Comparison of ENCODE assay signal across 25 cellular contexts in genomic region chr7:36360244-36360643, GRCh38. TPM values are rescaled to one million over a fixed set of nuclear protein-coding genes. Genes with fewer than 3 reads are reported as not detected.
DNase-seq lines count a peak whose midpoint lies in the region; ATAC-seq and TF ChIP-seq lines count a peak whose summit lies in the region.
"Had no signal": no experiment of that assay in that cellular context is flagged by ENCODE, and none has a peak within 500 bp of the region (broad histone marks: within the 10 kb centered on the region; RNA-seq: fewer than 3 reads in every experiment).

No MANE protein-coding gene starts in this region.

- peaks cover 6% of the 10 kb centered on the region for H3K79me2 ChIP-seq in mammary epithelial cell (ENCODE audit: insufficient read depth, low read length)

- no peak overlapping the region for H3K4me2 ChIP-seq in mammary epithelial cell (ENCODE audit: insufficient read depth, low read depth, low read length)
- H3K4me2 ChIP-seq: KMS-11 had no signal

- no peak for ATAC-seq in Panc1
- ATAC-seq in HG02678 (IDR thresholded peaks at IDR 0.05; ENCODE audit: unreplicated experiment): no peak
- ATAC-seq: activated CD8-positive, alpha-beta T cell treated with anti-CD3 and anti-CD28 coated beads for 36 hours; body of pancreas; GM12878; right lobe of liver; T-cell had no signal

- H3K9ac ChIP-seq in mammary epithelial cell (ENCODE audit: insufficient read depth, low read length): no peak overlapping the region
- H3K9ac ChIP-seq: KMS-11, parathyroid adenoma had no signal

- peak overlapping the region; percentile 32; the same call in 1 of the 2 replicates for H3K27ac ChIP-seq in Panc1 (ENCODE audit: low read length)
- H3K27ac ChIP-seq in iPS DF 6.9 (ENCODE audit: low read length): no peak overlapping the region
- H3K27ac ChIP-seq in mammary epithelial cell (ENCODE audit: insufficient read depth, low read depth, low read length): no peak overlapping the region
- H3K27ac ChIP-seq: body of pancreas, KMS-11, parathyroid adenoma, right lobe of liver, SJCRH30 had no signal

- H3K4me1 ChIP-seq in Panc1 (ENCODE audit: control insufficient read depth, insufficient read depth, low read length) (peaks cover 23% of the 10 kb centered on the region), iPS DF 6.9 (ENCODE audit: control insufficient read depth, insufficient read depth, low read length) (peaks cover 1% of the 10 kb centered on the region; the same call in 1 of the 2 replicates), mammary epithelial cell (ENCODE audit: insufficient read depth, low read length) (no peaks in the 10 kb centered on the region)
- H3K4me1 ChIP-seq: parathyroid adenoma, right lobe of liver, SJCRH30 had no signal

- H2AFZ ChIP-seq in mammary epithelial cell (ENCODE audit: low read depth, low read length): no peak overlapping the region
- H2AFZ ChIP-seq: parathyroid adenoma had no signal

- DNase-seq in DMS 273 treated with DMSO at 0.1 percent for 48 hours (lab: John Stamatoyannopoulos, UW) (peak; percentile 74), NCI-H1694 treated with DMSO at 0.1 percent for 48 hours (lab: John Stamatoyannopoulos, UW) (peak; percentile 95), Panc1 (ENCODE audit: low read depth, low spot score) (no peak), iPS DF 6.9 (ENCODE audit: low read depth, low spot score) (peak; percentile 37), mucosa of gallbladder (ENCODE audit: low spot score) (no peak), NCI-H128 (lab: John Stamatoyannopoulos, UW; ENCODE audit: unreplicated experiment) (no peak), mammary epithelial cell (no peak)
- DNase-seq: activated CD4-positive, CD25-positive, alpha-beta regulatory T cell treated with anti-CD3 and anti-CD28 coated beads, Interleukin-2, amount 50 U/mL, for 72 hours; activated CD8-positive, alpha-beta T cell treated with anti-CD3 and anti-CD28 coated beads for 36 hours; activated effector memory CD4-positive, alpha-beta T cell treated with anti-CD3 and anti-CD28 coated beads, Interleukin-2, amount 50 U/mL, for 16 hours; activated T-cell treated with anti-CD3 and anti-CD28 coated beads for 4 hours; body of pancreas; CD8-positive, alpha-beta memory T cell; DND-41; effector memory CD4-positive, alpha-beta T cell; foreskin fibroblast; NCI-H1436; nephron progenitor cell; right lobe of liver; SJCRH30; T-cell had no signal

- intact Hi-C loops in Panc1 (cut with micrococcal nuclease; ENCODE audit: unreplicated experiment): no loop called here
- intact Hi-C loops in mammary epithelial cell (cut with micrococcal nuclease): no loop called here

- H3K9me3 ChIP-seq in Panc1 (ENCODE audit: control insufficient read depth, insufficient read depth, low read depth, low read length) (no peaks in the 10 kb centered on the region), iPS DF 6.9 (ENCODE audit: control insufficient read depth, insufficient read depth, low read length) (no peaks in the 10 kb centered on the region), mammary epithelial cell (replicated peaks; ENCODE audit: insufficient read depth, low read length) (no peaks in the 10 kb centered on the region)
- H3K9me3 ChIP-seq: body of pancreas, right lobe of liver, SJCRH30 had no signal

- TF ChIP-seq CTCF in Panc1 (IDR thresholded peaks at IDR 0.05): no peak
- TF ChIP-seq CTCF in mammary epithelial cell (conservative IDR thresholded peaks at IDR 0.05 in 1 of 2, IDR thresholded peaks at IDR 0.05 in 1 of 2; ENCODE audit: extremely low read depth in 1 of 2, insufficient read depth in 1 of 2, low read depth in 1 of 2, low read length in 2 of 2): no peak

- CTCF ChIA-PET in Panc1 (lab: Charles Lee) (no interaction called here), mammary epithelial cell (lab: Charles Lee; ENCODE audit: low non-redundant PET) (interaction anchor here (0.6 kb wide), 1 partner anchor 32 kb away, joined by 5 read pairs; no protein-coding TSS in a partner anchor)

- H3K36me3 ChIP-seq in Panc1 (ENCODE audit: control insufficient read depth, insufficient read depth, low read length) (peaks cover 4% of the 10 kb centered on the region; the same call in 1 of the 2 replicates), iPS DF 6.9 (ENCODE audit: control insufficient read depth, insufficient read depth, low read length) (no peaks in the 10 kb centered on the region), mammary epithelial cell (ENCODE audit: insufficient read depth, low read length) (no peaks in the 10 kb centered on the region)
- H3K36me3 ChIP-seq: right lobe of liver, SJCRH30 had no signal

- dilution Hi-C loops in mammary epithelial cell (cut with HindIII; ENCODE audit: low sequenced_read_pairs): no loop called here

- no CpG with 5 or more reads among the region's 4 CpGs for WGBS in iPS DF 6.9 (ENCODE audit: insufficient coverage, insufficient read length)
- 63% methylated on average over 4 of the region's 4 CpGs for WGBS in mammary epithelial cell (ENCODE audit: low coverage, missing lambda C conversion rate)

- in situ Hi-C loops in Panc1 (cut with HindIII; ENCODE audit: low pct_unique_long_range_greater_than_20kb, low sequenced_read_pairs): no loop called here
- in situ Hi-C loops in mammary epithelial cell (cut with MboI; ENCODE audit: low sequenced_read_pairs in 2 of 2): no loop called here

- POLR2A ChIA-PET in Panc1 (lab: Charles Lee): interaction anchor here (0.6 to 0.7 kb wide), 2 partner anchors 22 to 32 kb away, joined by 3 to 13 read pairs; no protein-coding TSS in a partner anchor

- no peaks in the 10 kb centered on the region for H4K20me1 ChIP-seq in mammary epithelial cell (ENCODE audit: insufficient read depth, low read length)

- H3K27me3 ChIP-seq in Panc1 (ENCODE audit: control insufficient read depth, insufficient read depth, low read length) (no peaks in the 10 kb centered on the region), iPS DF 6.9 (ENCODE audit: control insufficient read depth, insufficient read depth, low read length) (peaks cover 26% of the 10 kb centered on the region), mammary epithelial cell (ENCODE audit: insufficient read depth, low read length) (no peaks in the 10 kb centered on the region)
- H3K27me3 ChIP-seq: body of pancreas, right lobe of liver, SJCRH30 had no signal

- H3K4me3 ChIP-seq in Panc1 (ENCODE audit: low read depth in 2 of 2, low read length in 2 of 2): no peak overlapping the region
- H3K4me3 ChIP-seq in iPS DF 6.9 (ENCODE audit: low read length): no peak overlapping the region
- H3K4me3 ChIP-seq in mammary epithelial cell (replicated peaks in 1 of 3; ENCODE audit: insufficient read depth in 1 of 3, low read depth in 2 of 3, low read length in 3 of 3): no peak overlapping the region
- H3K4me3 ChIP-seq: body of pancreas, GM12878, right lobe of liver, SJCRH30 had no signal

- BruUV-seq in Panc1 (replicated peaks; lab: Mats Ljungman, UMichigan) (no TSS peak), mammary epithelial cell (replicated peaks; lab: Mats Ljungman, UMichigan) (no TSS peak)

RNA-seq across cellular contexts. Expression of gene ANLN, which starts 29.4 kb away (rescaled TPM):
- total RNA-seq in Panc1 (2021; ENCODE audit: unreplicated experiment) (238 TPM), mucosa of gallbladder (4.1 TPM), mammary epithelial cell (100 to 1,000 TPM in 1 of 2 donors, 1 to 10 TPM in 1; 7.7 to 113 TPM)
- polyA plus RNA-seq in Panc1 (2012; ENCODE audit: insufficient read length): 51.0 TPM
- 103 TPM for polyA plus RNA-seq in mammary epithelial cell
- polyA minus RNA-seq in mammary epithelial cell: 256 TPM

Comparison
In these comparisons a context has a peak if more than half of its experiments do, and no peak if none do; other contexts are left out.
1. DNase-seq: peak in DMS 273 treated with DMSO at 0.1 percent for 48 hours (single experiment), NCI-H1694 treated with DMSO at 0.1 percent for 48 hours (single experiment) and iPS DF 6.9 (single experiment); none in Panc1 (single experiment), mucosa of gallbladder (single experiment), NCI-H128 (single experiment) and mammary epithelial cell (single experiment).